Comparison of ENCODE assay signal across 28 cellular contexts in the genomic region with DNA sequence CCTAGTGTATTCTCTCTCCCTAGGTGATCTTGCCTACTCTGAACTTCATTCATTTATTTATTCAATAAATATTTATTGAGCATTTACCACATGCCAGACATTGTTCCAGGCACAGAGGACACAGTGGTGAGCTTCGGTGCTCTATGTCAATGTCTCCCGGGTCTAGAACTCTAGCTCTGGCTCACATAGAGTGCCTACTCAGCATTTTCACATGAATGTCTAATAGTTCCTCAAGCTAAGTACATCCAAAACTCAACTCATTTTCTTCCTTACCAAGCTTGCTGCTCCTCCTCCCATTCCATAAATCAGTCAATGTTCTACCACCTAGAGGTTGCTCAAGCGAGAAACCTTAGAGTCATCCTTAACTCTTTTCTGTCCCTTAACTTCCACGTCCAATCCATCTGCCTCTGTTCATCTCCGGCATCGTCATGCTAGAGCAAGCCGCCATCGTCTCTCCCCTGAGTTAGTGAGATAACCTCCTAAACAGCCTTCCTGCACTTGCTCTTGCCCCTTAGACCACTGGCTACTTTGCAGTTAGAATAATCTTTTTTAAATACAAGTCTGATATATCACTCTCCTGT.
"Had no signal": no experiment of that assay in that cellular context is flagged by ENCODE, and none has a peak within 500 bp of the region (broad histone marks: within the 10 kb centered on the region; RNA-seq: fewer than 3 reads in every experiment).

No MANE protein-coding gene starts in this region.

- H3K9ac ChIP-seq: neural progenitor cell had no signal

- H3K4me3 ChIP-seq: left ventricle myocardium inferior, lung, neural progenitor cell, ovary, sigmoid colon, spleen, suprapubic skin, thoracic aorta, tibial artery, upper lobe of right lung had no signal

- H3K27ac ChIP-seq: left ventricle myocardium inferior, neural progenitor cell, neutrophil, ovary, sigmoid colon, spleen, suprapubic skin, thoracic aorta, tibial artery, upper lobe of right lung had no signal

- H3K9me3 ChIP-seq: left ventricle myocardium inferior, neutrophil, ovary, sigmoid colon, spleen, suprapubic skin, thoracic aorta, tibial artery, upper lobe of right lung had no signal

- H3K27me3 ChIP-seq: neutrophil, ovary, upper lobe of right lung had no signal

- H3K4me1 ChIP-seq: left ventricle myocardium inferior, spleen, suprapubic skin, tibial artery, upper lobe of right lung had no signal

- ATAC-seq: left colon; natural killer cell; right cardiac atrium; stimulated activated effector memory CD8-positive, alpha-beta T cell treated with anti-CD3 and anti-CD28 coated beads, Interleukin-12 subunit alpha, Interleukin-12 subunit beta, amount 100 ng/mL, for 72 hours; upper lobe of right lung had no signal

- FAIRE-seq: keratinocyte, small intestine, urothelium cell line had no signal

- H2AFZ ChIP-seq: neural progenitor cell had no signal

- DNase-seq: hippocampal formation; kidney glomerular epithelial cell; left colon; left ventricle myocardium inferior; mesendoderm; naive B cell; natural killer cell; nephron progenitor cell; occipital lobe; ovary; retina; right cardiac atrium; sigmoid colon; small intestine; stimulated activated CD4-positive, alpha-beta T cell treated with anti-CD3 and anti-CD28 coated beads, Interleukin-4, amount 100 ng/mL, for 24 hours; stimulated activated naive CD4-positive, alpha-beta T cell; tibial artery; trophoblast cell; upper lobe of right lung had no signal

- H3K36me3 ChIP-seq: left ventricle myocardium inferior, neural progenitor cell, neutrophil, ovary, sigmoid colon, spleen, suprapubic skin, thoracic aorta, tibial artery, upper lobe of right lung had no signal

- H3K4me2 ChIP-seq: neural progenitor cell had no signal
